22 cellular contexts compared by ENCODE assay signal in the genomic region with DNA sequence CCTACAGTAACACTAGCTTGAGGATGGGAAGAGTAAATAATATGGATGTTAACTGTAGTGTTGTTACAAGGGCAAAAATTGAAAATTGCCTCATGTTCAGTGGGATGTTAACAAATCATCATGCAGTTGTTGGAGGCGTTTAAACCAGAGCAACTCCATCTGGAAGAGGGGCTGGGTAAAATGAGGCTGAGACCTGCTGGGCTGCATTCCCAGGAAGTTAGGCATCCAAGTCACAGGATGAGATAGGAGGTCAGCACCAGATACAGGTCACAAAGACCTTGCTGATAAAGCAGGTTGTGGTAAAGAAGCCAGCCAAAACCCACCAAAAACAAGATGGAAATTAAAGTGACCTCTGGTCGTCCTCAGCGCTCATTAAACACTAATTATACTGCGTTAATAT.
"Had no signal": no experiment of that assay in that cellular context is flagged by ENCODE, and none has a peak within 500 bp of the region (broad histone marks: within the 10 kb centered on the region; RNA-seq: fewer than 3 reads in every experiment).

No MANE protein-coding gene starts in this region.

- H3K27ac ChIP-seq: foreskin keratinocyte, left ventricle myocardium inferior, lower lobe of right lung, psoas muscle, right lobe of liver, spleen, testis, tibial nerve had no signal

- H3K27me3 ChIP-seq: right lobe of liver, testis, tibial nerve had no signal

- ATAC-seq: effector memory CD8-positive, alpha-beta T cell; foreskin keratinocyte; left cardiac atrium; lower lobe of right lung; psoas muscle; right lobe of liver; stimulated activated memory B cell treated with anti-CD40 and anti-IgM and Interleukin-4, amounts not matched to agents 10 μg/mL and 1 μg/mL and 100 μg/mL, for 72 hours; stimulated activated naive CD8-positive, alpha-beta T cell treated with anti-CD3 and anti-CD28 coated beads, Interleukin-15, amount 100 ng/mL, for 72 hours had no signal

- H3K4me3 ChIP-seq: left ventricle myocardium inferior, lower lobe of right lung, psoas muscle, right lobe of liver, spleen, testis, tibial nerve had no signal

- H3K9me3 ChIP-seq: left ventricle myocardium inferior, lower lobe of right lung, psoas muscle, right lobe of liver, spleen, testis, tibial nerve had no signal

- H3K4me1 ChIP-seq: foreskin keratinocyte, lower lobe of right lung, right lobe of liver, spleen, testis, tibial nerve had no signal

- DNase-seq: effector memory CD8-positive, alpha-beta T cell; erythroblast; foreskin keratinocyte; immature natural killer cell; kidney; left cardiac atrium; left ventricle myocardium inferior; lower lobe of right lung; mesenchymal stem cell; naive B cell; nephron progenitor cell; psoas muscle; retina; right lobe of liver; spleen; stimulated activated CD4-positive, alpha-beta T cell treated with anti-CD3 and anti-CD28 coated beads, Interleukin-15, amount 100 ng/mL, for 24 hours; stimulated activated CD4-positive, alpha-beta T cell treated with anti-CD3 and anti-CD28 coated beads, Interleukin-1b, Interleukin-23, amount 100 ng/mL, for 48 hours; stimulated activated CD4-positive, alpha-beta T cell treated with anti-CD3 and anti-CD28 coated beads, Interleukin-4, amount 100 ng/mL, for 24 hours; stimulated activated naive CD8-positive, alpha-beta T cell treated with anti-CD3 and anti-CD28 coated beads, Interleukin-15, amount 100 ng/mL, for 72 hours; testis had no signal

- FAIRE-seq: kidney had no signal

- H3K36me3 ChIP-seq: left ventricle myocardium inferior, lower lobe of right lung, right lobe of liver, spleen, tibial nerve had no signal
